In genomic region chr2:135890149-135890548, GRCh38 we compare ENCODE assay signal across 16 cellular contexts. TPM values are rescaled to one million over a fixed set of nuclear protein-coding genes. Genes with fewer than 3 reads are reported as not detected.
A peak's percentile ranks its signal among the peaks of the same experiment; 100 is the strongest.
DNase-seq lines count a peak whose midpoint lies in the region; ATAC-seq, FAIRE-seq and TF ChIP-seq lines count a peak whose summit lies in the region.
"Had no signal": no experiment of that assay in that cellular context is flagged by ENCODE, and none has a peak within 500 bp of the region (broad histone marks: within the 10 kb centered on the region; RNA-seq: fewer than 3 reads in every experiment).

No MANE protein-coding gene starts in this region.

- no peak overlapping the region for H2BK15ac ChIP-seq in H1 (ENCODE audit: low read length)

- FAIRE-seq in H1 (lab: Jason Lieb, UNC): no peak
- FAIRE-seq: GM12891 had no signal

- no peaks in the 10 kb centered on the region for H3K79me1 ChIP-seq in H1 (ENCODE audit: low read depth, low read length)

- H3K9me3 ChIP-seq in H1 (ENCODE audit: insufficient read depth in 2 of 2, low read depth in 1 of 2, low read length in 1 of 2) (peaks cover 0 to 10% of the 10 kb centered on the region in 2 experiments; a peak in 1 of 4 replicates), neutrophil (no peaks in the 10 kb centered on the region)

- no peak overlapping the region for H3K18ac ChIP-seq in H1 (ENCODE audit: extremely low read depth, low read length)

- H3K4me1 ChIP-seq in H1 (replicated peaks in 1 of 4; ENCODE audit: control insufficient read depth in 3 of 4, insufficient read depth in 4 of 4, low read length in 3 of 4): peaks cover 0 to 4% (median 0%) of the 10 kb centered on the region in 4 experiments; a peak in 3 of 7 replicates
- H3K4me1 ChIP-seq in neutrophil (ENCODE audit: control insufficient read depth in 1 of 2, insufficient read depth in 1 of 2, low read depth in 1 of 2, low read length in 1 of 2): peaks cover 50 to 53% of the 10 kb centered on the region in 2 experiments

- no peak for DNase-seq in Right ventricle myocardium superior
- DNase-seq in cardiac septum (ENCODE audit: low spot score): no peak
- no peak for DNase-seq in H1 (ENCODE audit: low read depth in 1 of 2, low spot score in 2 of 2)
- DNase-seq in left cardiac atrium: no peak
- no peak for DNase-seq in NCI-H2081 (lab: John Stamatoyannopoulos, UW)
- DNase-seq: Calu3; CD4-positive, alpha-beta memory T cell; COR-L47; H9; HFFc6 had no signal

- no peak overlapping the region for H3K4me2 ChIP-seq in H1 (ENCODE audit: insufficient read depth in 1 of 2, low read depth in 2 of 2, low read length in 2 of 2)

- no peak overlapping the region for H2BK120ac ChIP-seq in H1 (replicated peaks; ENCODE audit: low read depth, low read length)

- H3K4ac ChIP-seq in H1 (replicated peaks; ENCODE audit: insufficient read length, low read depth, low read length): no peak overlapping the region

- POLR2A ChIA-PET in H1 (lab: Charles Lee; ENCODE audit: partially characterized antibody): no interaction called here

- no peak overlapping the region for H2BK20ac ChIP-seq in H1 (ENCODE audit: low read length)

- no peaks in the 10 kb centered on the region for H3K36me3 ChIP-seq in H1 (ENCODE audit: control insufficient read depth in 2 of 4, insufficient read depth in 4 of 4, low read length in 3 of 4)
- H3K36me3 ChIP-seq in neutrophil: no peaks in the 10 kb centered on the region

- H3K4me3 ChIP-seq in H1 (ENCODE audit: extremely low read depth in 1 of 4, insufficient read depth in 2 of 4, low read depth in 3 of 4, low read length in 4 of 4): no peak overlapping the region
- H3K4me3 ChIP-seq in neutrophil (ENCODE audit: low read depth in 1 of 2, low read length in 1 of 2): no peak overlapping the region

- no peak overlapping the region for H3K23ac ChIP-seq in H1 (ENCODE audit: insufficient read length)

- 0 out of 2 replicates have a peak overlapping the region, but pooled peaks have one; percentile 61 for H2BK12ac ChIP-seq in H1 (ENCODE audit: low read depth, low read length)

- TF ChIP-seq EP300 in H1 (IDR thresholded peaks at IDR 0.05; ENCODE audit: borderline replicate concordance in 1 of 2, low read depth in 2 of 2, low read length in 2 of 2): no peak

- ATAC-seq in Right ventricle myocardium superior (ENCODE audit: poor library complexity) (peak; percentile 75), left cardiac atrium (peak; percentile 53 to 71), GM18498 (IDR thresholded peaks at IDR 0.05; ENCODE audit: unreplicated experiment) (no peak)

- H3K56ac ChIP-seq in H1 (replicated peaks; ENCODE audit: insufficient read length, low read depth, low read length): no peak overlapping the region

- no peak overlapping the region for H2AK5ac ChIP-seq in H1 (ENCODE audit: low read depth, low read length)

- H4K20me1 ChIP-seq in H1 (replicated peaks in 1 of 2; ENCODE audit: control insufficient read depth in 1 of 2, insufficient read depth in 2 of 2, low read length in 2 of 2): no peaks in the 10 kb centered on the region

- H3K9ac ChIP-seq in H1 (replicated peaks in 1 of 4; ENCODE audit: extremely low read depth in 1 of 4, low read depth in 3 of 4, low read length in 3 of 4): no peak overlapping the region

- no peak overlapping the region for H3K14ac ChIP-seq in H1 (ENCODE audit: insufficient read length)

- H2BK5ac ChIP-seq in H1 (ENCODE audit: low read depth, low read length): no peak overlapping the region

- no peak overlapping the region for H4K8ac ChIP-seq in H1 (ENCODE audit: extremely low read depth, insufficient read depth, low read length)

- no peak overlapping the region for H4K91ac ChIP-seq in H1 (replicated peaks; ENCODE audit: insufficient read length, low read length)

- H4K5ac ChIP-seq in H1 (ENCODE audit: insufficient read length, low read depth, low read length): no peak overlapping the region

- intact Hi-C loops in Right ventricle myocardium superior (cut with DNase I): no loop called here
- intact Hi-C loops in cardiac septum (cut with DNase I): no loop called here
- intact Hi-C loops in left cardiac atrium (cut with DNase I): no loop called here

- H3K27ac ChIP-seq in H1 (ENCODE audit: low read depth, low read length) (no peak overlapping the region), neutrophil (peak overlapping the region; percentile 95)

- H3K79me2 ChIP-seq in H1 (ENCODE audit: control insufficient read depth in 1 of 2, insufficient read depth in 2 of 2, low read length in 2 of 2): no peaks in the 10 kb centered on the region

- 96% methylated on average over 4 of the region's 4 CpGs; no CpG with 5 or more reads in 1 of the 2 experiments for WGBS in H1 (ENCODE audit: extremely low coverage in 1 of 2, insufficient coverage in 1 of 2, insufficient read length in 1 of 2, insufficient replicate concordance in 2 of 2, low coverage in 1 of 2, low lambda C conversion rate in 2 of 2, missing lambda C conversion rate in 1 of 2), 2 experiments

- no peaks in the 10 kb centered on the region for H3K27me3 ChIP-seq in H1 (replicated peaks in 1 of 4; ENCODE audit: control insufficient read depth in 3 of 4, extremely low read depth in 1 of 4, insufficient read depth in 3 of 4, low read length in 3 of 4)
- H3K27me3 ChIP-seq in neutrophil: no peaks in the 10 kb centered on the region

- TF ChIP-seq CTCF in H1 (IDR thresholded peaks at IDR 0.05; ENCODE audit: control extremely low read depth in 1 of 3, insufficient read depth in 1 of 3, low read depth in 1 of 3, low read length in 3 of 3) (no peak), neutrophil (IDR thresholded peaks at IDR 0.05) (no peak)

- no peaks in the 10 kb centered on the region for H3K23me2 ChIP-seq in H1 (ENCODE audit: low read depth, low read length)

- H2AFZ ChIP-seq in H1 (ENCODE audit: low read length): no peak overlapping the region

- CTCF ChIA-PET in H1 (lab: Charles Lee; ENCODE audit: partially characterized antibody): interaction anchor here (0.8 kb wide), 1 partner anchor 23 kb away, joined by 3 read pairs; no protein-coding TSS in a partner anchor

- TF ChIP-seq POLR2A in H1 (IDR thresholded peaks at IDR 0.05; ENCODE audit: control extremely low read depth in 1 of 2, low read depth in 2 of 2, low read length in 2 of 2): no peak

- no peak for TF ChIP-seq RAD21 in H1 (IDR thresholded peaks at IDR 0.05 in 1 of 2, conservative IDR thresholded peaks at IDR 0.05 in 1 of 2; ENCODE audit: low read depth in 2 of 2, low read length in 2 of 2)

TF ChIP-seq in H1, 55 proteins besides CTCF, POLR2A, EP300 and RAD21 (continues in another document):
- no peak for TF ChIP-seq BACH1 (IDR thresholded peaks at IDR 0.05; ENCODE audit: low read length)
- no peak for TF ChIP-seq MAFK (IDR thresholded peaks at IDR 0.05; ENCODE audit: low read depth, low read length)
- TF ChIP-seq EGR1 (IDR thresholded peaks at IDR 0.05; ENCODE audit: borderline replicate concordance, low read depth, low read length): no peak
- no peak for TF ChIP-seq RNF2 (IDR thresholded peaks at IDR 0.05; ENCODE audit: borderline replicate concordance, low read depth, low read length, missing control alignments, poor library complexity, severe bottlenecking)
- TF ChIP-seq, protein P1, sequence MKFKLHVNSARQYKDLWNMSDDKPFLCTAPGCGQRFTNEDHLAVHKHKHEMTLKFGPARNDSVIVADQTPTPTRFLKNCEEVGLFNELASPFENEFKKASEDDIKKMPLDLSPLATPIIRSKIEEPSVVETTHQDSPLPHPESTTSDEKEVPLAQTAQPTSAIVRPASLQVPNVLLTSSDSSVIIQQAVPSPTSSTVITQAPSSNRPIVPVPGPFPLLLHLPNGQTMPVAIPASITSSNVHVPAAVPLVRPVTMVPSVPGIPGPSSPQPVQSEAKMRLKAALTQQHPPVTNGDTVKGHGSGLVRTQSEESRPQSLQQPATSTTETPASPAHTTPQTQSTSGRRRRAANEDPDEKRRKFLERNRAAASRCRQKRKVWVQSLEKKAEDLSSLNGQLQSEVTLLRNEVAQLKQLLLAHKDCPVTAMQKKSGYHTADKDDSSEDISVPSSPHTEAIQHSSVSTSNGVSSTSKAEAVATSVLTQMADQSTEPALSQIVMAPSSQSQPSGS (IDR thresholded peaks at IDR 0.05; ENCODE audit: low read length): no peak
- no peak for TF ChIP-seq TAF1 (IDR thresholded peaks at IDR 0.05; ENCODE audit: low read depth, low read length)
- no peak for TF ChIP-seq KDM4A (IDR thresholded peaks at IDR 0.05; ENCODE audit: low read depth, low read length, severe bottlenecking)
- no peak for TF ChIP-seq SIX5 (IDR thresholded peaks at IDR 0.05; ENCODE audit: low read depth, low read length)
- TF ChIP-seq TEAD4 (IDR thresholded peaks at IDR 0.05; ENCODE audit: low read depth, low read length): no peak
- TF ChIP-seq KDM5A (IDR thresholded peaks at IDR 0.05; ENCODE audit: low read length): no peak
- no peak for TF ChIP-seq TBP (IDR thresholded peaks at IDR 0.05; ENCODE audit: low read depth, low read length)
- no peak for TF ChIP-seq ASH2L (IDR thresholded peaks at IDR 0.05; ENCODE audit: low read length)
- no peak for TF ChIP-seq TAF7 (optimal IDR thresholded peaks at IDR 0.05; ENCODE audit: borderline replicate concordance, low read depth, low read length)

RNA-seq across cellular contexts. Expression of gene MCM6, which starts 13.9 kb away (rescaled TPM):
- 4.0 TPM for total RNA-seq in Right ventricle myocardium superior
- total RNA-seq in cardiac septum: 6.5 TPM
- total RNA-seq in H1 (2021; fragmentation: NEBNext Ultra II Directional; extraction: Animal tissue kit (Norgen Biotek cat#: 25700)): 132 and 134 TPM in 2 replicates
- polyA plus RNA-seq in H1 (2011; rRNA removed): 42.3 and 60.2 TPM in 2 replicates
- 75.4 TPM for polyA plus RNA-seq in H1 (2011; cell fraction: cytosol; rRNA removed)
- 35.6 TPM for polyA plus RNA-seq in H1 (2011; cell fraction: nucleus; rRNA removed)
- polyA plus RNA-seq in H1 (2012, experiment 1 of 2): 89.0 to 133 TPM (median 103 TPM) in 4 replicates
- polyA plus RNA-seq in H1 (2012, experiment 2 of 2): 9.6 TPM
- 66.7 TPM for polyA plus RNA-seq in H1 (2013, experiment 1 of 2)
- 65.1 TPM for polyA plus RNA-seq in H1 (2013, experiment 2 of 2)
- 133 and 159 TPM in 2 replicates for polyA minus RNA-seq in H1 (2011; rRNA and poly(A)+ RNA removed)
- 65.2 TPM for polyA minus RNA-seq in H1 (2011; cell fraction: cytosol; rRNA and poly(A)+ RNA removed)
- polyA minus RNA-seq in H1 (2011; cell fraction: nucleus; rRNA and poly(A)+ RNA removed): 63.7 TPM
- 1 to 10 TPM; 7.7 to 9.2 TPM for total RNA-seq in left cardiac atrium

RNA-seq across cellular contexts. Expression of gene LCT, which starts 53.2 kb away (rescaled TPM):
- total RNA-seq in Right ventricle myocardium superior (not detected), cardiac septum (not detected), left cardiac atrium (not detected)
- total RNA-seq in H1 (2021; fragmentation: NEBNext Ultra II Directional; extraction: Animal tissue kit (Norgen Biotek cat#: 25700)): 0.06 and 0.11 TPM in 2 replicates
- polyA plus RNA-seq in H1 (2011; rRNA removed): 0.03 TPM in 1 of 2 replicates, not detected in the other
- polyA plus RNA-seq in H1 (2011; cell fraction: cytosol; rRNA removed): not detected
- 0.04 TPM for polyA plus RNA-seq in H1 (2011; cell fraction: nucleus; rRNA removed)
- not detected in 4 replicates for polyA plus RNA-seq in H1 (2012, experiment 1 of 2)
- not detected for polyA plus RNA-seq in H1 (2012, experiment 2 of 2)
- polyA plus RNA-seq in H1 (2013, experiment 1 of 2): 0.02 TPM
- polyA plus RNA-seq in H1 (2013, experiment 2 of 2): 0.02 TPM
- polyA minus RNA-seq in H1 (2011; rRNA and poly(A)+ RNA removed): 0.05 and 0.06 TPM in 2 replicates
- polyA minus RNA-seq in H1 (2011; cell fraction: cytosol; rRNA and poly(A)+ RNA removed): not detected
- 0.20 TPM for polyA minus RNA-seq in H1 (2011; cell fraction: nucleus; rRNA and poly(A)+ RNA removed)
- total RNA-seq: A172, G401, HFFc6 had no signal
- polyA plus RNA-seq: BJ; CD4-positive, alpha-beta memory T cell had no signal

Comparison
In these comparisons a context has a peak if more than half of its experiments do, and no peak if none do; other contexts are left out.
1. RNA of gene MCM6, which starts 13.9 kb away (total RNA-seq): 132 to 134 TPM in H1; 7.7 to 9.2 TPM in left cardiac atrium, 6.5 TPM in cardiac septum (single experiment) and 4.0 TPM in Right ventricle myocardium superior (single experiment); every median in the first group is over 10 times any median in the second.